8 cellular contexts compared by ENCODE assay signal in genomic region chr10:6269953-6270867, GRCh38.
DNase-seq lines count a peak whose midpoint lies in the region; ATAC-seq, FAIRE-seq and TF ChIP-seq lines count a peak whose summit lies in the region.

No MANE protein-coding gene starts in this region.

- TF ChIP-seq POLR2A in GM12892 (IDR thresholded peaks at IDR 0.05; ENCODE audit: low read depth, low read length) = no peak

- DNase-seq in GM12892 (ENCODE audit: insufficient read length) (peak; percentile 36), T-helper 1 cell (peak; percentile 22 to 89 (median 50)), astrocyte (ENCODE audit: low read depth) (no peak), neuronal stem cell (ENCODE audit: low spot score) (no peak), NCI-H524 (lab: John Stamatoyannopoulos, UW) (no peak), HPDE6-E6E7 (ENCODE audit: extremely low spot score) (no peak)
- DNase-seq in stimulated activated CD4-positive, alpha-beta T cell treated with anti-CD3 and anti-CD28 coated beads, TNF-alpha, amount 100 ng/mL, for 4 hours (ENCODE audit: low read depth in 3 of 3) = peak; percentile 22 to 40 (median 25)

- no peak for TF ChIP-seq CTCF in astrocyte (IDR thresholded peaks at IDR 0.05; ENCODE audit: insufficient read depth, low read depth, low read length)

- H3K4me1 Mint-ChIP-seq in astrocyte (ENCODE audit: low read depth, unreplicated experiment) = peaks cover 3% of the 10 kb centered on the region

- H2AK5ac ChIP-seq in neuronal stem cell (ENCODE audit: low read depth, low read length) = no peak overlapping the region

- H3K36me3 Mint-ChIP-seq in astrocyte (ENCODE audit: low read depth, unreplicated experiment) = no peaks in the 10 kb centered on the region

- H3K27ac Mint-ChIP-seq in astrocyte (ENCODE audit: unreplicated experiment) = no peak overlapping the region

- H3K18ac ChIP-seq in neuronal stem cell (ENCODE audit: low read length) = no peak overlapping the region

- H3K79me1 ChIP-seq in neuronal stem cell (ENCODE audit: low read depth, low read length) = no peaks in the 10 kb centered on the region

- H3K4me2 ChIP-seq in astrocyte (ENCODE audit: low read length) = no peak overlapping the region
- no peak overlapping the region for H3K4me2 ChIP-seq in neuronal stem cell (ENCODE audit: insufficient read depth, low read length, poor library complexity, severe bottlenecking)

- H4K8ac ChIP-seq in neuronal stem cell (ENCODE audit: low read depth, low read length) = no peak overlapping the region

- peak; percentile 73 for FAIRE-seq in GM12892 (lab: Jason Lieb, UNC)
- peak; percentile 23 for FAIRE-seq in astrocyte (lab: Jason Lieb, UNC)

- H4K20me1 ChIP-seq in astrocyte (ENCODE audit: insufficient read depth, low read length) = no peaks in the 10 kb centered on the region

- no peak overlapping the region for H3K27ac ChIP-seq in astrocyte (ENCODE audit: low read depth, low read length)
- H3K27ac ChIP-seq in neuronal stem cell (replicated peaks; ENCODE audit: low read length) = no peak overlapping the region

- H2AFZ ChIP-seq in astrocyte (ENCODE audit: low read depth, low read length) (no peak overlapping the region), neuronal stem cell (ENCODE audit: low read length) (no peak overlapping the region)

- H2BK12ac ChIP-seq in neuronal stem cell (ENCODE audit: low read length) = no peak overlapping the region

- H3K23ac ChIP-seq in neuronal stem cell (ENCODE audit: low read depth, low read length, poor library complexity) = no peak overlapping the region

- H3K27me3 ChIP-seq in astrocyte (ENCODE audit: insufficient read depth, low read length) (no peaks in the 10 kb centered on the region), neuronal stem cell (ENCODE audit: control insufficient read depth in 3 of 3, insufficient read depth in 3 of 3, low read depth in 1 of 3, low read length in 3 of 3) (no peaks in the 10 kb centered on the region)

- H3K9me3 ChIP-seq in astrocyte (ENCODE audit: insufficient read depth, low read depth, low read length) (no peaks in the 10 kb centered on the region), neuronal stem cell (replicated peaks in 1 of 2; ENCODE audit: control insufficient read depth in 2 of 2, insufficient read depth in 1 of 2, low read depth in 1 of 2, low read length in 2 of 2) (no peaks in the 10 kb centered on the region)

- H3K4ac ChIP-seq in neuronal stem cell (ENCODE audit: low read length) = no peak overlapping the region

- H3K79me2 ChIP-seq in astrocyte (ENCODE audit: insufficient read depth, low read length) = no peaks in the 10 kb centered on the region

- no peak overlapping the region for H4K91ac ChIP-seq in neuronal stem cell (ENCODE audit: low read depth, low read length, poor library complexity)

- no peak overlapping the region for H2BK15ac ChIP-seq in neuronal stem cell (ENCODE audit: low read length)

- H3K4me3 Mint-ChIP-seq in astrocyte (ENCODE audit: unreplicated experiment) = no peak overlapping the region

- H3K36me3 ChIP-seq in astrocyte (ENCODE audit: insufficient read depth, low read length) (no peaks in the 10 kb centered on the region), neuronal stem cell (replicated peaks in 1 of 2; ENCODE audit: control insufficient read depth in 2 of 2, insufficient read depth in 2 of 2, low read length in 2 of 2) (no peaks in the 10 kb centered on the region)

- ATAC-seq in HG02678 (IDR thresholded peaks at IDR 0.05; ENCODE audit: unreplicated experiment) = peak; percentile 67

- no peak overlapping the region for H2BK5ac ChIP-seq in neuronal stem cell (ENCODE audit: low read length)

- WGBS in neuronal stem cell (ENCODE audit: extremely low coverage in 2 of 2, insufficient read length in 2 of 2, insufficient replicate concordance in 1 of 2), 2 donors = no CpG with 5 or more reads among the region's 20 CpGs

- H3K4me3 ChIP-seq in astrocyte (ENCODE audit: insufficient read depth, low read depth, low read length) (no peak overlapping the region), neuronal stem cell (ENCODE audit: low read length in 2 of 2) (no peak overlapping the region)

- H3K9ac ChIP-seq in astrocyte (ENCODE audit: low read length) = no peak overlapping the region
- no peak overlapping the region for H3K9ac ChIP-seq in neuronal stem cell (ENCODE audit: low read depth, low read length, poor library complexity)

- no peaks in the 10 kb centered on the region for H3K27me3 Mint-ChIP-seq in astrocyte (ENCODE audit: low read depth, unreplicated experiment)

- H3K9me3 Mint-ChIP-seq in astrocyte (ENCODE audit: unreplicated experiment) = no peaks in the 10 kb centered on the region

- peaks cover 4% of the 10 kb centered on the region for H3K4me1 ChIP-seq in astrocyte (ENCODE audit: insufficient read depth, low read length)
- peaks cover 0 to 4% of the 10 kb centered on the region in 2 donors for H3K4me1 ChIP-seq in neuronal stem cell (ENCODE audit: control insufficient read depth in 2 of 2, insufficient read depth in 1 of 2, low read depth in 1 of 2, low read length in 2 of 2)

- no peak overlapping the region for H2BK120ac ChIP-seq in neuronal stem cell (ENCODE audit: low read depth, low read length)

- no peak overlapping the region for H3K14ac ChIP-seq in neuronal stem cell (ENCODE audit: low read length)

Comparison
In these comparisons a context has a peak if more than half of its experiments do, and no peak if none do; other contexts are left out.
1. DNase-seq: peak in GM12892 (single experiment), T-helper 1 cell (5 of 5) and stimulated activated CD4-positive, alpha-beta T cell treated with anti-CD3 and anti-CD28 coated beads, TNF-alpha, amount 100 ng/mL, for 4 hours (3 of 3); none in astrocyte (single experiment), neuronal stem cell (single experiment), NCI-H524 (0 of 2) and HPDE6-E6E7 (single experiment).